Comparison of ENCODE assay signal across 14 cellular contexts in the genomic region with DNA sequence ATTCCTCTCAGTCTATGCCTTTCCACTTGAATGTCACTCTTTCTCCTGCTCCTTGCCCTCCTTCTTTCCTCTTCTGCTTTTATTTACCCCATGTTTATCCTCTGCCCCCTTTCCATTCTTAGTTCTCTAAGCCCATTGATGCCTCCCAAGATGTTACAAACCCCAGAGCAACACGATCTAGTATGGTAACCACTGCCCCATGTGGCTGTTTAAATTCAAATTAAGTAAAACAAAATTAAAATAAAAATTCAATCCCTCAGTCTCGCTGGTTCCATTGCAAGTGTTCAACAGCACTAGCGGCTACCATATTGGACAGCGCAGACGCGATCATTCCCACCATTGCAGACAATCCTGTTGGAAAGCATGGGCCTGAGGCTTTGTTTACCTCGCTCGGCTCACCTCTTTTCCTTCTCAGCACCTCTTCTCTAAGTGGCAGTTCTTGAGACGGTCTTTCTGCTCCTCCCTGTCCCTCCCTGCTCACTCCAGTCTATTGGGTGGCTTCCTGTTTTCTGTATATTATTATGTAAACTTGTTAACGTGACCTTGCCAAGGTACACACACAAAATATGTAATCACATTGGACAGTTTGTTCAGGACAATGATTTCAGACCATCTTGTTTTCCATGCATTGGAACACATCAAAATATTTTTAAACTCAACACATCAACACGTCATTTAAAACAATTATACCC. TPM values are rescaled to one million over a fixed set of nuclear protein-coding genes. Genes with fewer than 3 reads are reported as not detected.
DNase-seq lines count a peak whose midpoint lies in the region; ATAC-seq, FAIRE-seq and TF ChIP-seq lines count a peak whose summit lies in the region.
"Had no signal": no experiment of that assay in that cellular context is flagged by ENCODE, and none has a peak within 500 bp of the region (broad histone marks: within the 10 kb centered on the region; RNA-seq: fewer than 3 reads in every experiment).

No MANE protein-coding gene starts in this region.

- no peak for TF ChIP-seq EP300 in GM12878 (IDR thresholded peaks at IDR 0.05; ENCODE audit: borderline replicate concordance in 1 of 2, control insufficient read depth in 1 of 2, low read depth in 2 of 2, low read length in 2 of 2)

- DNase-seq in Calu3 (no peak), HCT116 (ENCODE audit: low read depth, low spot score) (no peak), GM12878 (ENCODE audit: low read depth, low spot score) (no peak), neural progenitor cell (ENCODE audit: low spot score) (no peak), NCI-H1417 treated with DMSO at 0.1 percent for 48 hours (lab: John Stamatoyannopoulos, UW) (no peak)
- no peak for DNase-seq in activated naive CD4-positive, alpha-beta T cell treated with anti-CD3 and anti-CD28 coated beads, Interleukin-2, amount 10 ng/mL, durations not matched to agents 7 days and 5 days
- DNase-seq: activated CD4-positive, alpha-beta T cell treated with anti-CD3 and anti-CD28 coated beads for 1 hour; activated CD8-positive, alpha-beta memory T cell treated with anti-CD3 and anti-CD28 coated beads, Interleukin-2, amount 10 ng/mL, durations not matched to agents 7 days and 5 days; activated gamma-delta T cell treated with Interleukin-2 at 50 U/mL for 16 hours; left ventricle myocardium inferior; T-helper 9 cell had no signal

- TF ChIP-seq CTCF in Calu3 (IDR thresholded peaks at IDR 0.05; ENCODE audit: unreplicated experiment) = peak; percentile 0
- no peak for TF ChIP-seq CTCF in HCT116 (IDR thresholded peaks at IDR 0.05 in 2 of 3, conservative IDR thresholded peaks at IDR 0.05 in 1 of 3; ENCODE audit: borderline replicate concordance in 1 of 3, insufficient read depth in 1 of 3, low read depth in 2 of 3, low read length in 2 of 3)
- no peak for TF ChIP-seq CTCF in GM12878 (IDR thresholded peaks at IDR 0.05 in 2 of 3, conservative IDR thresholded peaks at IDR 0.05 in 1 of 3; ENCODE audit: control insufficient read depth in 2 of 3, extremely low read depth in 1 of 3, insufficient read depth in 1 of 3, low read depth in 3 of 3, low read length in 3 of 3)
- TF ChIP-seq CTCF in neural progenitor cell (IDR thresholded peaks at IDR 0.05) = no peak

- no peak overlapping the region for H3K27ac Mint-ChIP-seq in Calu3 (ENCODE audit: unreplicated experiment)
- H3K27ac Mint-ChIP-seq in neural progenitor cell = no peak overlapping the region
- H3K27ac Mint-ChIP-seq in activated naive CD4-positive, alpha-beta T cell treated with anti-CD3 and anti-CD28 coated beads, Interleukin-2, amount 10 ng/mL, durations not matched to agents 7 days and 5 days = no peak overlapping the region
- H3K27ac Mint-ChIP-seq: activated CD8-positive, alpha-beta memory T cell treated with anti-CD3 and anti-CD28 coated beads, Interleukin-2, amount 10 ng/mL, durations not matched to agents 7 days and 5 days had no signal

- H3K4me3 Mint-ChIP-seq in Calu3 (ENCODE audit: low read depth, unreplicated experiment) = no peak overlapping the region
- H3K4me3 Mint-ChIP-seq in neural progenitor cell = no peak overlapping the region
- H3K4me3 Mint-ChIP-seq in activated naive CD4-positive, alpha-beta T cell treated with anti-CD3 and anti-CD28 coated beads, Interleukin-2, amount 10 ng/mL, durations not matched to agents 7 days and 5 days = no peak overlapping the region
- H3K4me3 Mint-ChIP-seq: activated CD8-positive, alpha-beta memory T cell treated with anti-CD3 and anti-CD28 coated beads, Interleukin-2, amount 10 ng/mL, durations not matched to agents 7 days and 5 days had no signal

- peaks cover 8% of the 10 kb centered on the region for H3F3A ChIP-seq in neural progenitor cell (ENCODE audit: low read depth)

- H3K36me3 ChIP-seq in HCT116 (ENCODE audit: control insufficient read depth in 1 of 2, insufficient read depth in 2 of 2, low read length in 2 of 2) (no peaks in the 10 kb centered on the region), GM12878 (ENCODE audit: control insufficient read depth in 2 of 2, insufficient read depth in 2 of 2, low read length in 1 of 2) (no peaks in the 10 kb centered on the region), neural progenitor cell (no peaks in the 10 kb centered on the region)
- H3K36me3 ChIP-seq: left ventricle myocardium inferior, SJCRH30 had no signal

- ATAC-seq in HCT116 = peak; percentile 39
- ATAC-seq in GM12878 = peak; percentile 46
- no peak for ATAC-seq in GM21576 (IDR thresholded peaks at IDR 0.05; ENCODE audit: unreplicated experiment)

- H3K9me3 ChIP-seq in HCT116 (ENCODE audit: control insufficient read depth in 1 of 2, insufficient read depth in 1 of 2, low read depth in 1 of 2, low read length in 2 of 2) (no peaks in the 10 kb centered on the region), GM12878 (replicated peaks; ENCODE audit: control insufficient read depth, insufficient read depth, low read length) (no peaks in the 10 kb centered on the region), neural progenitor cell (ENCODE audit: low read depth) (no peaks in the 10 kb centered on the region)
- H3K9me3 ChIP-seq: left ventricle myocardium inferior, SJCRH30 had no signal

- H3K9ac ChIP-seq in HCT116 (ENCODE audit: low read length) = no peak overlapping the region
- H3K9ac ChIP-seq in GM12878 (ENCODE audit: control insufficient read depth, insufficient read depth, low read length) = no peak overlapping the region
- H3K9ac ChIP-seq in neural progenitor cell = no peak overlapping the region

- BruUV-seq in Calu3 (replicated peaks; lab: Mats Ljungman, UMichigan) (no TSS peak), HCT116 (replicated peaks; lab: Mats Ljungman, UMichigan) (no TSS peak), GM12878 (replicated peaks; lab: Mats Ljungman, UMichigan) (no TSS peak)

- in situ Hi-C loops in GM12878 (cut with MboI) = loop anchor here (5.0 kb wide), 1 partner anchor 111 kb away; no protein-coding TSS in a partner anchor

- no peak for TF ChIP-seq RAD21 in HCT116 (IDR thresholded peaks at IDR 0.05; ENCODE audit: low read depth)
- TF ChIP-seq RAD21 in GM12878 (IDR thresholded peaks at IDR 0.05; ENCODE audit: insufficient read depth, low read depth, low read length) = no peak

- 48% methylated on average over 11 of the region's 11 CpGs for WGBS in GM12878 (ENCODE audit: insufficient coverage, insufficient replicate concordance, low lambda C conversion rate, missing lambda C conversion rate)

- peaks cover 27% of the 10 kb centered on the region for H3K4me1 Mint-ChIP-seq in Calu3 (ENCODE audit: low read depth, unreplicated experiment)
- peaks cover 4% of the 10 kb centered on the region for H3K4me1 Mint-ChIP-seq in neural progenitor cell
- peaks cover 14% of the 10 kb centered on the region for H3K4me1 Mint-ChIP-seq in activated naive CD4-positive, alpha-beta T cell treated with anti-CD3 and anti-CD28 coated beads, Interleukin-2, amount 10 ng/mL, durations not matched to agents 7 days and 5 days

- H3K79me2 ChIP-seq in HCT116 (ENCODE audit: insufficient read depth, low read length) (no peaks in the 10 kb centered on the region), GM12878 (ENCODE audit: control insufficient read depth, insufficient read depth, low read length) (no peaks in the 10 kb centered on the region), neural progenitor cell (ENCODE audit: low read depth) (no peaks in the 10 kb centered on the region)

- H3K27me3 ChIP-seq in HCT116 (ENCODE audit: insufficient read depth, low read length) (no peaks in the 10 kb centered on the region), GM12878 (replicated peaks in 1 of 2; ENCODE audit: control insufficient read depth in 2 of 2, insufficient read depth in 2 of 2, low read length in 1 of 2) (no peaks in the 10 kb centered on the region), neural progenitor cell (no peaks in the 10 kb centered on the region)

- H3K4me1 ChIP-seq in HCT116 (ENCODE audit: control insufficient read depth in 1 of 2, insufficient read depth in 2 of 2, low read length in 2 of 2) (peaks cover 8 to 9% of the 10 kb centered on the region in 2 experiments; a peak in 2 of 4 replicates), GM12878 (ENCODE audit: control insufficient read depth, insufficient read depth, low read length) (no peaks in the 10 kb centered on the region), neural progenitor cell (no peaks in the 10 kb centered on the region)
- H3K4me1 ChIP-seq: left ventricle myocardium inferior had no signal

- FAIRE-seq in GM12878 (lab: Jason Lieb, UNC) = no peak

- no peaks in the 10 kb centered on the region for H3K9me2 ChIP-seq in HCT116 (ENCODE audit: insufficient read depth)

- H3K9me3 Mint-ChIP-seq in Calu3 (ENCODE audit: low read depth, unreplicated experiment) (no peaks in the 10 kb centered on the region), neural progenitor cell (no peaks in the 10 kb centered on the region)
- no peaks in the 10 kb centered on the region for H3K9me3 Mint-ChIP-seq in activated naive CD4-positive, alpha-beta T cell treated with anti-CD3 and anti-CD28 coated beads, Interleukin-2, amount 10 ng/mL, durations not matched to agents 7 days and 5 days

- no peak overlapping the region for H3K4me2 ChIP-seq in HCT116 (ENCODE audit: low read length)
- no peak overlapping the region for H3K4me2 ChIP-seq in GM12878 (ENCODE audit: control insufficient read depth, insufficient read depth)
- no peak overlapping the region for H3K4me2 ChIP-seq in neural progenitor cell

- no peaks in the 10 kb centered on the region for H3K36me3 Mint-ChIP-seq in Calu3 (ENCODE audit: insufficient read depth, unreplicated experiment)
- no peaks in the 10 kb centered on the region for H3K36me3 Mint-ChIP-seq in neural progenitor cell
- no peaks in the 10 kb centered on the region for H3K36me3 Mint-ChIP-seq in activated naive CD4-positive, alpha-beta T cell treated with anti-CD3 and anti-CD28 coated beads, Interleukin-2, amount 10 ng/mL, durations not matched to agents 7 days and 5 days
- H3K36me3 Mint-ChIP-seq: activated CD8-positive, alpha-beta memory T cell treated with anti-CD3 and anti-CD28 coated beads, Interleukin-2, amount 10 ng/mL, durations not matched to agents 7 days and 5 days had no signal

- no peak for TF ChIP-seq POLR2A in HCT116 (IDR thresholded peaks at IDR 0.05; ENCODE audit: borderline replicate concordance, extremely low read depth, insufficient read depth, insufficient read length)
- no peak for TF ChIP-seq POLR2A in GM12878 (IDR thresholded peaks at IDR 0.05; ENCODE audit: low read depth, low read length)

- H4K20me1 ChIP-seq in HCT116 (ENCODE audit: insufficient read depth) (no peaks in the 10 kb centered on the region), GM12878 (ENCODE audit: control insufficient read depth, insufficient read depth) (no peaks in the 10 kb centered on the region), neural progenitor cell (ENCODE audit: low read depth) (no peaks in the 10 kb centered on the region)

- H3K27me3 Mint-ChIP-seq in Calu3 (ENCODE audit: unreplicated experiment) (no peaks in the 10 kb centered on the region), neural progenitor cell (ENCODE audit: insufficient read depth, low read depth) (peaks cover 2% of the 10 kb centered on the region)
- H3K27me3 Mint-ChIP-seq in activated naive CD4-positive, alpha-beta T cell treated with anti-CD3 and anti-CD28 coated beads, Interleukin-2, amount 10 ng/mL, durations not matched to agents 7 days and 5 days = peaks cover 8% of the 10 kb centered on the region
- H3K27me3 Mint-ChIP-seq: activated CD8-positive, alpha-beta memory T cell treated with anti-CD3 and anti-CD28 coated beads, Interleukin-2, amount 10 ng/mL, durations not matched to agents 7 days and 5 days had no signal

- CTCF ChIA-PET in Calu3 (lab: Charles Lee) = interaction anchor here (0.6 to 1.9 kb wide), 16 partner anchors 12 to 237 kb away, joined by 3 to 37 read pairs (median 4); no protein-coding TSS in a partner anchor
- CTCF ChIA-PET in HCT116 (lab: Charles Lee) = interaction anchor here (1.0 to 1.5 kb wide), 11 partner anchors 20 to 661 kb away, joined by 3 to 26 read pairs (median 4); no protein-coding TSS in a partner anchor
- CTCF ChIA-PET in GM12878 (lab: Yijun Ruan, JAX) = interaction anchor here (0.6 to 4.9 kb wide), 22 partner anchors 10 to 356 kb away, joined by 3 to 145 read pairs (median 5); a partner anchor contains a TSS
- CTCF ChIA-PET in activated naive CD4-positive, alpha-beta T cell treated with anti-CD3 and anti-CD28 coated beads, Interleukin-2, amount 10 ng/mL, durations not matched to agents 7 days and 5 days (lab: Charles Lee) = interaction anchor here (0.7 to 3.8 kb wide), 12 partner anchors 8 to 356 kb away, joined by 3 to 16 read pairs (median 4); no protein-coding TSS in a partner anchor

- RAD21 ChIA-PET in HCT116 (lab: Charles Lee; ENCODE audit: low non-redundant PET in 1 of 2, low total read pairs in 2 of 2, uncharacterized antibody in 2 of 2, unreplicated experiment in 2 of 2) (no interaction called here), GM12878 (lab: Charles Lee; ENCODE audit: unreplicated experiment) (interaction anchor here (0.8 to 3.0 kb wide), 13 partner anchors 60 to 355 kb away, joined by 3 to 62 read pairs (median 6); a partner anchor contains a TSS)

- intact Hi-C loops in Calu3 (cut with micrococcal nuclease; ENCODE audit: unreplicated experiment) = loop anchor here (1.0 to 2.0 kb wide), 2 partner anchors 115 to 237 kb away; no protein-coding TSS in a partner anchor
- intact Hi-C loops in HCT116 (cut with micrococcal nuclease) = loop anchor here (1.0 to 5.0 kb wide), 5 partner anchors 115 to 621 kb away; no protein-coding TSS in a partner anchor
- intact Hi-C loops in GM12878 (cut with micrococcal nuclease; ENCODE audit: unreplicated experiment) = loop anchor here (1.0 to 10.0 kb wide), 3 partner anchors 115 to 355 kb away; a partner anchor contains a TSS

- H3K4me3 ChIP-seq in HCT116 (replicated peaks in 1 of 2; ENCODE audit: low read depth in 1 of 2, low read length in 2 of 2) (no peak overlapping the region), GM12878 (no peak overlapping the region), neural progenitor cell (no peak overlapping the region)
- H3K4me3 ChIP-seq: left ventricle myocardium inferior, SJCRH30 had no signal

- SMC1A ChIA-PET in GM12878 (lab: Charles Lee; ENCODE audit: uncharacterized antibody, unreplicated experiment) = interaction anchor here (0.6 to 2.9 kb wide), 28 partner anchors 9 to 356 kb away, joined by 3 to 92 read pairs (median 3); no protein-coding TSS in a partner anchor

- POLR2A ChIA-PET in HCT116 (lab: Charles Lee) (no interaction called here), GM12878 (lab: Charles Lee) (no interaction called here)

- no peak overlapping the region for H3K27ac ChIP-seq in HCT116 (ENCODE audit: low read depth, low read length)
- no peak overlapping the region for H3K27ac ChIP-seq in GM12878 (ENCODE audit: control insufficient read depth, insufficient read depth)
- H3K27ac ChIP-seq in neural progenitor cell = no peak overlapping the region
- H3K27ac ChIP-seq: epithelial cell of prostate, left ventricle myocardium inferior, SJCRH30 had no signal

- peak overlapping the region; percentile 60 for H2AFZ ChIP-seq in HCT116 (ENCODE audit: low read depth, low read length, poor library complexity, severe bottlenecking)
- H2AFZ ChIP-seq in GM12878 (ENCODE audit: control insufficient read depth, low read depth, low read length) = no peak overlapping the region
- H2AFZ ChIP-seq in neural progenitor cell (replicated peaks) = peak overlapping the region; percentile 28

RNA-seq across cellular contexts. Expression of a gene that starts 21.8 kb away (rescaled TPM):
- total RNA-seq in Calu3 (2022) = 21.5 and 26.0 TPM in 2 replicates
- 1.8 TPM for total RNA-seq in HCT116 (2021; ENCODE audit: unreplicated experiment)
- polyA plus RNA-seq in HCT116 (2012) = 2.0 TPM in 2 replicates
- total RNA-seq in GM12878 (2013; cell fraction: nucleolus; rRNA removed) = 0.13 TPM in 1 of 2 replicates, not detected in the other
- 0.11 TPM in 1 of 2 replicates, not detected in the other for total RNA-seq in GM12878 (2014; rRNA removed)
- total RNA-seq in GM12878 (2014; rRNA removed; fragmentation: Illumina TruSeq; extraction: Trizol) = not detected in 2 replicates
- 0.10 and 0.11 TPM in 2 replicates for total RNA-seq in GM12878 (2021)
- not detected for polyA plus RNA-seq in GM12878 (2011; ENCODE audit: low read depth)
- 0.03 TPM in 1 of 2 replicates, not detected in the other for polyA plus RNA-seq in GM12878 (2011; rRNA removed)
- polyA plus RNA-seq in GM12878 (2011; cell fraction: cytosol; rRNA removed) = not detected in 2 replicates
- not detected in 2 replicates for polyA plus RNA-seq in GM12878 (2011; cell fraction: nucleus; rRNA removed)
- polyA plus RNA-seq in GM12878 (2012) = 0.01 TPM in 1 of 2 replicates, not detected in the other
- not detected in 2 replicates for polyA plus RNA-seq in GM12878 (2014; fragmentation: Illumina TruSeq; extraction: Trizol)
- not detected for polyA plus RNA-seq in GM12878 (2014; fragmentation: Nextera tagmentation; extraction: Ambion mirVana)
- not detected in 2 replicates for polyA plus RNA-seq in GM12878 (2014; rRNA removed)
- not detected for polyA plus RNA-seq in GM12878 (2016; fragmentation: Nextera tagmentation; extraction: Ambion mirVana)
- polyA minus RNA-seq in GM12878 (2011; rRNA and poly(A)+ RNA removed) = not detected in 2 replicates
- polyA minus RNA-seq in GM12878 (2011; cell fraction: cytosol; rRNA and poly(A)+ RNA removed) = 0.42 TPM in 1 of 2 replicates, not detected in the other
- not detected in 2 replicates for polyA minus RNA-seq in GM12878 (2011; cell fraction: nucleus; rRNA and poly(A)+ RNA removed)
- 0.45 and 0.81 TPM in 2 replicates for total RNA-seq in neural progenitor cell (ENCODE audit: low replicate concordance)
